8 cellular contexts compared by ENCODE assay signal in genomic region chr9:27572918-27573698, GRCh38. TPM values are rescaled to one million over a fixed set of nuclear protein-coding genes. Genes with fewer than 3 reads are reported as not detected.
DNase-seq lines count a peak whose midpoint lies in the region; ATAC-seq and TF ChIP-seq lines count a peak whose summit lies in the region.

Gene C9orf72 (minus strand): TSS chr9:27573481. CDS start chr9:27567120, 6,361 bp downstream.

- H3K4me3 ChIP-seq in SK-N-SH (ENCODE audit: low read depth in 2 of 2, low read length in 1 of 2) (peak within 1 kb of the TSS; percentile 67 to 90), right atrium auricular region (peak within 1 kb of the TSS; percentile 82 to 87), gastrocnemius medialis (peak within 1 kb of the TSS; percentile 84 to 99 (median 92))

- H3K27ac ChIP-seq in SK-N-SH (ENCODE audit: low read depth in 2 of 2, low read length in 1 of 2): peak within 1 kb of the TSS; percentile 86 to 94
- H3K27ac ChIP-seq in right atrium auricular region: peak within 1 kb of the TSS; percentile 98 to 99
- H3K27ac ChIP-seq in gastrocnemius medialis: peak within 1 kb of the TSS; percentile 95 to 100 (median 100)

- TF ChIP-seq RAD21 in SK-N-SH (IDR thresholded peaks at IDR 0.05; ENCODE audit: low read length): no peak

- ATAC-seq in GM19463 (IDR thresholded peaks at IDR 0.05; ENCODE audit: unreplicated experiment) (peak; percentile 73), HG03575 (IDR thresholded peaks at IDR 0.05; ENCODE audit: extremely low read depth, insufficient number of reproducible peaks, low FRiP score, unreplicated experiment) (peak; percentile 3), gastrocnemius medialis (peak; percentile 83 to 84)

- H3K79me2 ChIP-seq in SK-N-SH (ENCODE audit: insufficient read depth): peaks cover 36% of the 10 kb centered on the region

- peak; percentile 86 to 91 for TF ChIP-seq POLR2A in gastrocnemius medialis (IDR thresholded peaks at IDR 0.05)

- no peaks in the 10 kb centered on the region for H3K9me2 ChIP-seq in SK-N-SH

- intact Hi-C loops in gastrocnemius medialis (cut with DNase I; ENCODE audit: low total_unique reads): loop anchor here (1.0 to 10.0 kb wide), 8 partner anchors 24 to 681 kb away; partner anchors contain the start of genes CAAP1, MOB3B and PLAA

- CTCF ChIA-PET in SK-N-SH (lab: Yijun Ruan, JAX): no interaction called here

- peak within 1 kb of the TSS; percentile 83 for H2AFZ ChIP-seq in SK-N-SH (ENCODE audit: low read depth)

- H3K9ac ChIP-seq in SK-N-SH: peak within 1 kb of the TSS; percentile 86

- peak; percentile 5 to 31; a peak in 2 of 4 replicates for TF ChIP-seq EP300 in SK-N-SH (IDR thresholded peaks at IDR 0.05; ENCODE audit: borderline replicate concordance in 1 of 2, low read depth in 1 of 2, low read length in 1 of 2)

- peak within 1 kb of the TSS; percentile 89 for H3K4me2 ChIP-seq in SK-N-SH

- TF ChIP-seq CTCF in SK-N-SH (IDR thresholded peaks at IDR 0.05) (no peak), right atrium auricular region (IDR thresholded peaks at IDR 0.05) (no peak), gastrocnemius medialis (IDR thresholded peaks at IDR 0.05 in 4 of 5, conservative IDR thresholded peaks at IDR 0.05 in 1 of 5) (no peak)

- DNase-seq in DMS153 treated with DMSO at 0.1 percent for 48 hours (lab: John Stamatoyannopoulos, UW; ENCODE audit: unreplicated experiment) (peak; percentile 73), SK-N-SH (peak; percentile 94), right atrium auricular region (ENCODE audit: low spot score) (peak; percentile 65), gastrocnemius medialis (peak; percentile 58 to 61), NCI-H187 treated with DMSO at 0.1 percent for 48 hours (lab: John Stamatoyannopoulos, UW) (no peak)
- peak; percentile 65 for DNase-seq in activated naive CD8-positive, alpha-beta T cell treated with anti-CD3 and anti-CD28 coated beads, Interleukin-2, amount 50 U/mL, for 16 hours (ENCODE audit: low read depth, low spot score)

- 0% methylated on average over 34 of the region's 73 CpGs for WGBS in SK-N-SH (ENCODE audit: low lambda C conversion rate)

- no peaks in the 10 kb centered on the region for H3F3A ChIP-seq in SK-N-SH (replicated peaks; ENCODE audit: insufficient read depth)

- in situ Hi-C loops in gastrocnemius medialis (cut with MboI; ENCODE audit: low sequenced_read_pairs in 4 of 4): loop anchor here in 3 of 4 donors (10.0 to 25.0 kb wide), 5 partner anchors 111 to 636 kb away; partner anchors contain the start of genes PLAA (in 2 of the 3) and IFT74 (in 1 of the 3)

- H3K9me3 ChIP-seq in SK-N-SH: no peaks in the 10 kb centered on the region
- no peaks in the 10 kb centered on the region for H3K9me3 ChIP-seq in right atrium auricular region
- no peaks in the 10 kb centered on the region for H3K9me3 ChIP-seq in gastrocnemius medialis

- H3K36me3 ChIP-seq in SK-N-SH (replicated peaks in 1 of 2; ENCODE audit: control insufficient read depth in 1 of 2, insufficient read depth in 2 of 2, low read length in 1 of 2): no peaks in the 10 kb centered on the region
- H3K36me3 ChIP-seq in right atrium auricular region: no peaks in the 10 kb centered on the region
- H3K36me3 ChIP-seq in gastrocnemius medialis: no peaks in the 10 kb centered on the region

- POLR2A ChIA-PET in SK-N-SH (lab: Yijun Ruan, JAX): no interaction called here

- H3K4me1 ChIP-seq in SK-N-SH (ENCODE audit: control insufficient read depth in 1 of 2, insufficient read depth in 2 of 2, low read depth in 1 of 2, low read length in 1 of 2): peaks cover 4 to 14% of the 10 kb centered on the region in 2 experiments; a peak in 3 of 4 replicates
- H3K4me1 ChIP-seq in right atrium auricular region: peaks cover 0 to 33% of the 10 kb centered on the region in 2 donors
- H3K4me1 ChIP-seq in gastrocnemius medialis: peaks cover 17 to 19% of the 10 kb centered on the region in 2 donors

- no peaks in the 10 kb centered on the region for H4K20me1 ChIP-seq in SK-N-SH (ENCODE audit: insufficient read depth)

- H3K27me3 ChIP-seq in SK-N-SH (ENCODE audit: insufficient read depth) (no peaks in the 10 kb centered on the region), right atrium auricular region (no peaks in the 10 kb centered on the region), gastrocnemius medialis (no peaks in the 10 kb centered on the region)

TF ChIP-seq in SK-N-SH, 30 proteins besides CTCF, POLR2A, EP300 and RAD21 (continues in another document):
- TF ChIP-seq RFX5 (IDR thresholded peaks at IDR 0.05; ENCODE audit: low read length) (no peak), MAX (IDR thresholded peaks at IDR 0.05; ENCODE audit: low read depth) (no peak), FOXM1 (IDR thresholded peaks at IDR 0.05; ENCODE audit: low read depth) (no peak), NFIC (IDR thresholded peaks at IDR 0.05; ENCODE audit: borderline replicate concordance) (no peak), TAF1 (IDR thresholded peaks at IDR 0.05; ENCODE audit: borderline replicate concordance, low read depth, low read length) (peak; percentile 52), USF2 (IDR thresholded peaks at IDR 0.05; ENCODE audit: borderline replicate concordance, low read depth, low read length) (no peak), YY1 (IDR thresholded peaks at IDR 0.05; ENCODE audit: low read depth) (no peak), ELF1 (IDR thresholded peaks at IDR 0.05) (no peak), RXRA (IDR thresholded peaks at IDR 0.05; ENCODE audit: borderline replicate concordance, low read depth) (no peak), GATA2 (CRISPR knock-in tag; IDR thresholded peaks at IDR 0.05) (no peak), MXI1 (IDR thresholded peaks at IDR 0.05; ENCODE audit: low read depth, low read length) (no peak; the same call in 1 of the 2 replicates), ZBTB33 (IDR thresholded peaks at IDR 0.05; ENCODE audit: borderline replicate concordance, low read depth) (no peak), SIN3A (IDR thresholded peaks at IDR 0.05; ENCODE audit: borderline replicate concordance, low read depth, low read length) (0 out of 2 replicates have a peak, but pooled peaks have one; percentile 10), USF1 (IDR thresholded peaks at IDR 0.05; ENCODE audit: borderline replicate concordance, low read depth) (no peak), IRF3 (IDR thresholded peaks at IDR 0.05; ENCODE audit: low read depth, low read length) (no peak), TEAD4 (IDR thresholded peaks at IDR 0.05; ENCODE audit: borderline replicate concordance, insufficient read depth) (no peak), EZH2phosphoT487 (IDR thresholded peaks at IDR 0.05; ENCODE audit: borderline replicate concordance, low read depth) (no peak), NRF1 (IDR thresholded peaks at IDR 0.05; ENCODE audit: low read depth, low read length) (no peak; the same call in 1 of the 2 replicates), CHD2 (IDR thresholded peaks at IDR 0.05; ENCODE audit: low read length, partially characterized antibody) (no peak)

RNA-seq across cellular contexts. Expression of gene C9orf72, which starts in this region (rescaled TPM):
- polyA plus RNA-seq in SK-N-SH (2012; rRNA removed): 4.0 and 6.1 TPM in 2 replicates
- polyA plus RNA-seq in SK-N-SH (2012; cell fraction: cytosol; rRNA removed): 5.6 and 6.2 TPM in 2 replicates
- 4.6 and 12.0 TPM in 2 replicates for polyA plus RNA-seq in SK-N-SH (2012; cell fraction: nucleus; rRNA removed)
- total RNA-seq in right atrium auricular region (10 to 100 TPM in 1 of 2 donors, 1 to 10 TPM in 1; 8.4 to 10.3 TPM), gastrocnemius medialis (10 to 100 TPM; 14.8 to 43.4 (median 19.4) TPM)

Comparison
In these comparisons a context has a peak if more than half of its experiments do, and no peak if none do; other contexts are left out.
1. ATAC-seq: peak in every context shown above with its lines; median percentile 84 in gastrocnemius medialis; 73 in GM19463; 3 in HG03575.